8 cellular contexts compared by ENCODE assay signal in genomic region chr1:94045465-94046056, GRCh38.
DNase-seq lines count a peak whose midpoint lies in the region; ATAC-seq and TF ChIP-seq lines count a peak whose summit lies in the region.

No MANE protein-coding gene starts in this region.

- H3K27ac ChIP-seq in psoas muscle: peak overlapping the region; percentile 80

- ATAC-seq in HG02885 (IDR thresholded peaks at IDR 0.05; ENCODE audit: poor library complexity, unreplicated experiment) (peak; percentile 75), psoas muscle (peak; percentile 71 to 91 (median 89)), GM21576 (IDR thresholded peaks at IDR 0.05; ENCODE audit: unreplicated experiment) (no peak)

- peak; percentile 91 for DNase-seq in DMS53 (lab: John Stamatoyannopoulos, UW)
- peak; percentile 57 to 65 for DNase-seq in SHP77 (lab: John Stamatoyannopoulos, UW)
- peak; percentile 96 for DNase-seq in astrocyte of the hippocampus (ENCODE audit: low read depth, low spot score)
- DNase-seq in hepatic stellate cell (ENCODE audit: low spot score): peak; percentile 92
- DNase-seq in psoas muscle: peak; percentile 84 to 91
- DNase-seq in GOT3 (lab: John Stamatoyannopoulos, UW): no peak

- TF ChIP-seq CTCF in psoas muscle (IDR thresholded peaks at IDR 0.05): peak; percentile 56

- intact Hi-C loops in psoas muscle (cut with DNase I): loop anchor here in 1 of 2 donors (5.0 kb wide), 1 partner anchor 192 kb away; the partner anchor contains the start of gene ARHGAP29

- WGBS in psoas muscle, 3 donors: 21 to 23% (median 22%) methylated on average over 22 of the region's 22 CpGs

- H3K36me3 ChIP-seq in psoas muscle (ENCODE audit: insufficient read depth in 1 of 2, low read depth in 1 of 2): no peaks in the 10 kb centered on the region

- no peaks in the 10 kb centered on the region for H3K4me1 ChIP-seq in psoas muscle

- H3K27me3 ChIP-seq in psoas muscle (ENCODE audit: insufficient read depth in 3 of 3, low read length in 2 of 3): no peaks in the 10 kb centered on the region

- H3K9me3 ChIP-seq in psoas muscle: no peaks in the 10 kb centered on the region

- H3K4me3 ChIP-seq in psoas muscle: peak overlapping the region; percentile 15
